Comparison of ENCODE assay signal across 23 cellular contexts in genomic region chr4:90246841-90247240, GRCh38.
"Had no signal": no experiment of that assay in that cellular context is flagged by ENCODE, and none has a peak within 500 bp of the region (broad histone marks: within the 10 kb centered on the region; RNA-seq: fewer than 3 reads in every experiment).

No MANE protein-coding gene starts in this region.

- H3K4me3 ChIP-seq: mucosa of descending colon, neural progenitor cell, ovary, psoas muscle, stomach, upper lobe of left lung had no signal

- ATAC-seq: activated CD4-positive, CD25-positive, alpha-beta regulatory T cell treated with anti-CD3 and anti-CD28 coated beads, Interleukin-2, amount 50 U/mL, for 24 hours; activated naive CD8-positive, alpha-beta T cell treated with anti-CD3 and anti-CD28 coated beads, Interleukin-2, amount 50 U/mL, for 24 hours; mucosa of descending colon; psoas muscle; right cardiac atrium had no signal

- H3K4me2 ChIP-seq: neural progenitor cell had no signal

- H3K9me3 ChIP-seq: mucosa of descending colon, ovary, psoas muscle, stomach, upper lobe of left lung had no signal

- H3K4me1 ChIP-seq: neural progenitor cell, psoas muscle, stomach, upper lobe of left lung had no signal

- H2AFZ ChIP-seq: neural progenitor cell had no signal

- DNase-seq: activated CD4-positive, alpha-beta T cell treated with anti-CD3 and anti-CD28 coated beads, Interleukin-2, amount 50 U/mL, for 1 hour; activated CD8-positive, alpha-beta memory T cell treated with anti-CD3 and anti-CD28 coated beads for 24 hours; activated CD8-positive, alpha-beta memory T cell treated with anti-CD3 and anti-CD28 coated beads, Interleukin-2, amount 50 U/mL, for 48 hours; activated effector memory CD4-positive, alpha-beta T cell treated with Interleukin-2 at 50 U/mL for 16 hours; activated naive CD4-positive, alpha-beta T cell treated with anti-CD3 and anti-CD28 coated beads, Interleukin-2, amount 10 ng/mL, durations not matched to agents 7 days and 5 days; activated naive CD8-positive, alpha-beta T cell treated with anti-CD3 and anti-CD28 coated beads, Interleukin-2, amount 50 U/mL, for 24 hours; activated T-cell treated with anti-CD3 and anti-CD28 coated beads, Interleukin-2, amount 50 U/mL, for 48 hours; anterior cingulate cortex; central memory CD4-positive, alpha-beta T cell; endodermal cell; immature natural killer cell; kidney glomerular epithelial cell; mesenchymal stem cell; mucosa of descending colon; naive B cell; ovary; psoas muscle; right cardiac atrium; stomach; T-helper 9 cell; upper lobe of left lung had no signal

- H3K27me3 ChIP-seq: neural progenitor cell, ovary, stomach, upper lobe of left lung had no signal

- H3K27ac ChIP-seq: neural progenitor cell, ovary, psoas muscle, stomach, upper lobe of left lung had no signal

- H3K36me3 ChIP-seq: neural progenitor cell, ovary, stomach, upper lobe of left lung had no signal
